In genomic region chr2:107018366-107018765, GRCh38 we compare ENCODE assay signal across 31 cellular contexts.
"Had no signal": no experiment of that assay in that cellular context is flagged by ENCODE, and none has a peak within 500 bp of the region (broad histone marks: within the 10 kb centered on the region; RNA-seq: fewer than 3 reads in every experiment).

No MANE protein-coding gene starts in this region.

- H3K36me3 ChIP-seq: ascending aorta, cardiac muscle cell, WERI-Rb-1 had no signal

- H3K4me3 ChIP-seq: ascending aorta, cardiac muscle cell had no signal

- H3K27ac ChIP-seq: ascending aorta, cardiac muscle cell, KMS-11, WERI-Rb-1 had no signal

- H3K4me2 ChIP-seq: KMS-11 had no signal

- H3K9me3 ChIP-seq: ascending aorta had no signal

- H3K9ac ChIP-seq: KMS-11 had no signal

- H3K4me1 Mint-ChIP-seq: activated naive CD4-positive, alpha-beta T cell treated with anti-CD3 and anti-CD28 coated beads, Interleukin-2, amount 50 U/mL, for 24 hours; activated naive CD8-positive, alpha-beta T cell treated with anti-CD3 and anti-CD28 coated beads, Interleukin-2, amount 10 ng/mL, durations not matched to agents 7 days and 5 days had no signal

- H3K9me3 Mint-ChIP-seq: activated CD8-positive, alpha-beta T cell treated with anti-CD3 and anti-CD28 coated beads for 36 hours; activated naive CD4-positive, alpha-beta T cell treated with anti-CD3 and anti-CD28 coated beads, Interleukin-2, amount 50 U/mL, for 24 hours; activated naive CD8-positive, alpha-beta T cell treated with anti-CD3 and anti-CD28 coated beads, Interleukin-2, amount 10 ng/mL, durations not matched to agents 7 days and 5 days; activated T-helper 2 cell treated with anti-CD3 and anti-CD28 coated beads, Interferon-gamma antibody, Interleukin-2, Interleukin-4, amounts not matched to agents 10 μg/mL and 5 μg/mL and 100 μg/mL, durations not matched to agents 14 hours and 24 hours and 36 hours had no signal

- H3K36me3 Mint-ChIP-seq: activated naive CD4-positive, alpha-beta T cell treated with anti-CD3 and anti-CD28 coated beads, Interleukin-2, amount 50 U/mL, for 24 hours; activated naive CD8-positive, alpha-beta T cell treated with anti-CD3 and anti-CD28 coated beads, Interleukin-2, amount 10 ng/mL, durations not matched to agents 7 days and 5 days had no signal

- ATAC-seq: activated CD8-positive, alpha-beta T cell treated with anti-CD3 and anti-CD28 coated beads for 36 hours; Panc1 had no signal

- H3K27ac Mint-ChIP-seq: activated CD8-positive, alpha-beta T cell treated with anti-CD3 and anti-CD28 coated beads for 36 hours; activated naive CD4-positive, alpha-beta T cell treated with anti-CD3 and anti-CD28 coated beads, Interleukin-2, amount 50 U/mL, for 24 hours; activated naive CD8-positive, alpha-beta T cell treated with anti-CD3 and anti-CD28 coated beads, Interleukin-2, amount 10 ng/mL, durations not matched to agents 7 days and 5 days; activated T-helper 2 cell treated with anti-CD3 and anti-CD28 coated beads, Interferon-gamma antibody, Interleukin-2, Interleukin-4, amounts not matched to agents 10 μg/mL and 5 μg/mL and 100 μg/mL, durations not matched to agents 14 hours and 24 hours and 36 hours had no signal

- H3K27me3 ChIP-seq: ascending aorta, cardiac muscle cell had no signal

- H3K4me1 ChIP-seq: ascending aorta had no signal

- DNase-seq: activated CD4-positive, alpha-beta T cell treated with anti-CD3 and anti-CD28 coated beads for 1 hour; activated CD4-positive, alpha-beta T cell treated with anti-CD3 and anti-CD28 coated beads for 48 hours; activated CD4-positive, alpha-beta T cell treated with anti-CD3 and anti-CD28 coated beads, Interleukin-2, amount 50 U/mL, for 4 hours; activated CD4-positive, CD25-positive, alpha-beta regulatory T cell; activated CD8-positive, alpha-beta T cell treated with anti-CD3 and anti-CD28 coated beads for 36 hours; activated gamma-delta T cell; activated naive CD4-positive, alpha-beta T cell treated with Interleukin-2 at 50 U/mL for 16 hours; activated naive CD8-positive, alpha-beta T cell treated with anti-CD3 and anti-CD28 coated beads, Interleukin-2, amount 10 ng/mL, durations not matched to agents 7 days and 5 days; activated T-cell treated with anti-CD3 and anti-CD28 coated beads, Interleukin-2, amount 50 U/mL, for 1 hour; amygdala; NCI-H1092 treated with DMSO at 0.1 percent for 48 hours; NCI-H1417; NCI-H146; NCI-H187 treated with DMSO at 0.1 percent for 48 hours; NCI-H2081; NCI-H2171 treated with DMSO at 0.1 percent for 48 hours; NCI-H2227 treated with DMSO at 0.1 percent for 48 hours; NCI-H446; NCI-H524 treated with DMSO at 0.1 percent for 48 hours; SIG-M5; SW 1271; T-helper 1 cell; T-helper 2 cell; T-helper 9 cell; WERI-Rb-1 had no signal

- H3K27me3 Mint-ChIP-seq: activated naive CD4-positive, alpha-beta T cell treated with anti-CD3 and anti-CD28 coated beads, Interleukin-2, amount 50 U/mL, for 24 hours; activated naive CD8-positive, alpha-beta T cell treated with anti-CD3 and anti-CD28 coated beads, Interleukin-2, amount 10 ng/mL, durations not matched to agents 7 days and 5 days had no signal

- H3K4me3 Mint-ChIP-seq: activated CD8-positive, alpha-beta T cell treated with anti-CD3 and anti-CD28 coated beads for 36 hours; activated naive CD4-positive, alpha-beta T cell treated with anti-CD3 and anti-CD28 coated beads, Interleukin-2, amount 50 U/mL, for 24 hours; activated naive CD8-positive, alpha-beta T cell treated with anti-CD3 and anti-CD28 coated beads, Interleukin-2, amount 10 ng/mL, durations not matched to agents 7 days and 5 days had no signal
